19 cellular contexts compared by ENCODE assay signal in the genomic region with DNA sequence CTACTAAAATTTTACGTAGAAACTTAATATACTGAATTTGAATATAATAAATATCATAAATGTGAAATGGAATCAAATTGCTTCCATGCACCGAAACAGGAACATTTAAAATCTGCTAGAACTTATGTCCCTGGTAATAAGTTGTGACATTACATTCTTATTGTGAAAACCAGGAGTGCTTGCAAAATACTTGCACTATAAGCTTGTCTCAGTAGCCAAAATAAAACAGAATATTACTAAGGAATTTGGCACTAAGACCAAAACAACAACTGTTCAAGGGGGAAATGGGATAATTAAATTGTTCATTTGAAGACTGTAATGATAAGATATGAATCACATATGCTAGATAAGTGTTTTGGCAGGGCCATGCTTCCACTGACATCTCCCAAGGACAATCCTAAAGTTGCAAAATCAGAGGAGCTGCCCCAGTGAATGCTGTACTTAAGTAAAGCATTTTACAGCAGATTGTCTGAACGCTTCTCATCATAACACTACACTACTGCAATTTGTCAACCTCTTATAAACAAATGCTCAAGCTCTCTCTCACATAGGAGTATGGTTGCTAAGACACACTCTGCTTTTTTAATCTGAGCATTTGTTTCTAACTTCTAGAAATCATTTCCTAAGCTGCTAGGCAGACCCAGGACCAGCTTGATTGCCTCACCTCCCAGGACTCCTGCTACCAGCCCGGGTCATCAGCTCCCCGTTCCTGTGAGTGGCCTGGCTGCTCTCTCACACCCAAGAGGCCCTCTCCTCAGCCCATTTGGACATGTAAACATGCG.
DNase-seq lines count a peak whose midpoint lies in the region; ATAC-seq and TF ChIP-seq lines count a peak whose summit lies in the region.
"Had no signal": no experiment of that assay in that cellular context is flagged by ENCODE, and none has a peak within 500 bp of the region (broad histone marks: within the 10 kb centered on the region; RNA-seq: fewer than 3 reads in every experiment).

No MANE protein-coding gene starts in this region.

- H3K4me2 ChIP-seq in Karpas-422 (ENCODE audit: low read depth, low read length, poor library complexity, severe bottlenecking): no peak overlapping the region
- H3K4me2 ChIP-seq: BLaER1 had no signal

- no peaks in the 10 kb centered on the region for H3K9me3 ChIP-seq in Karpas-422 (ENCODE audit: low read length)
- H3K9me3 ChIP-seq: BLaER1 had no signal

- no peak for ATAC-seq in effector memory CD8-positive, alpha-beta T cell (replicated peaks)
- no peak for ATAC-seq in HG02852 (IDR thresholded peaks at IDR 0.05; ENCODE audit: unreplicated experiment)
- ATAC-seq: activated CD8-positive, alpha-beta T cell treated with anti-CD3 and anti-CD28 coated beads for 36 hours; esophagus mucosa had no signal

- H3K4me3 Mint-ChIP-seq in progenitor cell of endocrine pancreas (ENCODE audit: low read depth): no peak overlapping the region
- no peak overlapping the region for H3K4me3 Mint-ChIP-seq in effector memory CD8-positive, alpha-beta T cell
- H3K4me3 Mint-ChIP-seq: activated CD8-positive, alpha-beta T cell treated with anti-CD3 and anti-CD28 coated beads for 36 hours; activated T-helper 1 cell treated with anti-CD3 and anti-CD28 coated beads, Interleukin-12 subunit alpha, Interleukin-12 subunit beta, Interleukin-2, Interleukin-4 antibody, amounts not matched to agents 30 ng/mL and 10 ng/mL and 1 ng/mL, durations not matched to agents 14 hours and 24 hours and 36 hours had no signal

- H3K9ac ChIP-seq in Karpas-422 (ENCODE audit: low read length): peak overlapping the region; percentile 23
- H3K9ac ChIP-seq: BLaER1 had no signal

- H3K4me3 ChIP-seq in Karpas-422 (ENCODE audit: low read length): no peak overlapping the region
- H3K4me3 ChIP-seq: BLaER1 had no signal

- H3K27ac Mint-ChIP-seq in progenitor cell of endocrine pancreas: peak overlapping the region; percentile 31
- H3K27ac Mint-ChIP-seq in effector memory CD8-positive, alpha-beta T cell: no peak overlapping the region
- H3K27ac Mint-ChIP-seq: activated CD8-positive, alpha-beta T cell treated with anti-CD3 and anti-CD28 coated beads for 36 hours; activated T-helper 1 cell treated with anti-CD3 and anti-CD28 coated beads, Interleukin-12 subunit alpha, Interleukin-12 subunit beta, Interleukin-2, Interleukin-4 antibody, amounts not matched to agents 30 ng/mL and 10 ng/mL and 1 ng/mL, durations not matched to agents 14 hours and 24 hours and 36 hours had no signal

- no peaks in the 10 kb centered on the region for H3K9me2 ChIP-seq in Karpas-422 (replicated peaks; ENCODE audit: insufficient read depth, low read length)

- no peaks in the 10 kb centered on the region for H3K36me3 Mint-ChIP-seq in progenitor cell of endocrine pancreas (ENCODE audit: insufficient read depth)
- no peaks in the 10 kb centered on the region for H3K36me3 Mint-ChIP-seq in effector memory CD8-positive, alpha-beta T cell (ENCODE audit: insufficient read depth)

- TF ChIP-seq CTCF in C4-2B (conservative IDR thresholded peaks at IDR 0.05): no peak
- TF ChIP-seq CTCF in progenitor cell of endocrine pancreas (IDR thresholded peaks at IDR 0.05; ENCODE audit: unreplicated experiment): no peak

- no peaks in the 10 kb centered on the region for H3K36me3 ChIP-seq in Karpas-422 (ENCODE audit: insufficient read depth, low read length)
- H3K36me3 ChIP-seq: BLaER1 had no signal

- peak overlapping the region; percentile 49 for H2AFZ ChIP-seq in Karpas-422 (ENCODE audit: low read length)

- no peaks in the 10 kb centered on the region for H3K27me3 ChIP-seq in Karpas-422 (ENCODE audit: low read length)
- H3K27me3 ChIP-seq: BLaER1 had no signal

- DNase-seq in Karpas-422 (no peak), fibroblast of peridontal ligament (ENCODE audit: extremely low read depth) (peak; percentile 47), progenitor cell of endocrine pancreas (ENCODE audit: low spot score, unreplicated experiment) (no peak), NOMO-1 treated with dmso at 0.1 percent for 144 hours (lab: John Stamatoyannopoulos, UW; ENCODE audit: unreplicated experiment) (no peak)
- DNase-seq in effector memory CD8-positive, alpha-beta T cell: no peak
- no peak for DNase-seq in activated naive CD4-positive, alpha-beta T cell treated with Interleukin-2 at 50 U/mL for 16 hours
- DNase-seq: activated CD8-positive, alpha-beta T cell treated with anti-CD3 and anti-CD28 coated beads for 36 hours; anterior cingulate cortex; cortex of kidney; DMS53; hypothalamus; left cardiac atrium; NCI-H1930; NCI-H748 treated with DMSO at 0.1 percent for 48 hours had no signal

- H3K9me3 Mint-ChIP-seq in progenitor cell of endocrine pancreas (ENCODE audit: low read depth): no peaks in the 10 kb centered on the region
- peaks cover 7 to 11% of the 10 kb centered on the region in 2 donors for H3K9me3 Mint-ChIP-seq in effector memory CD8-positive, alpha-beta T cell
- H3K9me3 Mint-ChIP-seq: activated CD8-positive, alpha-beta T cell treated with anti-CD3 and anti-CD28 coated beads for 36 hours; activated T-helper 1 cell treated with anti-CD3 and anti-CD28 coated beads, Interleukin-12 subunit alpha, Interleukin-12 subunit beta, Interleukin-2, Interleukin-4 antibody, amounts not matched to agents 30 ng/mL and 10 ng/mL and 1 ng/mL, durations not matched to agents 14 hours and 24 hours and 36 hours had no signal

- no peaks in the 10 kb centered on the region for H3K79me2 ChIP-seq in Karpas-422 (ENCODE audit: low read length)

- H3K27me3 Mint-ChIP-seq in progenitor cell of endocrine pancreas: peaks cover 2% of the 10 kb centered on the region
- no peaks in the 10 kb centered on the region for H3K27me3 Mint-ChIP-seq in effector memory CD8-positive, alpha-beta T cell

- peak overlapping the region; percentile 56 for H3K27ac ChIP-seq in C4-2B
- no peak overlapping the region for H3K27ac ChIP-seq in Karpas-422 (ENCODE audit: low read length)
- H3K27ac ChIP-seq: BLaER1 had no signal

- H3K4me1 ChIP-seq in Karpas-422 (ENCODE audit: low read length): peaks cover 61% of the 10 kb centered on the region
- H3K4me1 ChIP-seq: BLaER1 had no signal

- no peaks in the 10 kb centered on the region for H4K20me1 ChIP-seq in Karpas-422 (ENCODE audit: insufficient read depth, low read depth, low read length)
- H4K20me1 ChIP-seq: BLaER1 had no signal

- H3K4me1 Mint-ChIP-seq in progenitor cell of endocrine pancreas (ENCODE audit: low read depth): peaks cover 25% of the 10 kb centered on the region
- no peaks in the 10 kb centered on the region for H3K4me1 Mint-ChIP-seq in effector memory CD8-positive, alpha-beta T cell (ENCODE audit: low read depth in 2 of 2)
